8 cellular contexts compared by ENCODE assay signal in the genomic region with DNA sequence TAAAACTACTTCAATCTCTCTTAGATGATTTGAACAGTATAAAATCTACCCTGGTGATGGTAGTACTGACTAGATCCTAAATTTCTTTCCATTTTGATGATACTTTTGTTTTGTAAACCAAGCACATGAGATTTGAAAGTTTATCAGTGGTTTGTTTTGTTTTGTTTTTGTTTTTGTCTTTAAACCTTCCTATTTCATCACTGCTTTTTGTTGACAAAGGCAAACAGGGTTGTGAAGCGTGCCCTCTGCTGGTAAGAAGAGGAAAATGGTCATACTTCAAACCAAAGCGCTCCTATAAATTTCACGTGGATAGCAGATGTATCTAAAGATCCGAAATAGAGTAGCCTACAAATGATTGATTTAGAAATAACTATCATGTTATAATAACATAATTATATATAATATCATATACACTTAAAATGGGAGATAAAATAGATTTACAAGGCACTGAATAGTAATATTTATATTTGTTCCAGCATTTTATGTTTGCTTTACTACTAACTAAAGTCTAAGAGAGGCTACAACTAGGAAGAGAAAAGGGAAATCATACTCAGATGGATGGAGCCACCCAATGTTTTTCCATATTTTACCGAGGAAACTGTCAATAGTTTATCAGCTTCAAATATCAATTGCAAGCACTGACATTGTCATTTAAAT.
DNase-seq lines count a peak whose midpoint lies in the region; ATAC-seq and TF ChIP-seq lines count a peak whose summit lies in the region.

No MANE protein-coding gene starts in this region.

- H3F3A ChIP-seq in GM23248 (ENCODE audit: insufficient read depth): no peaks in the 10 kb centered on the region

- H3K27me3 ChIP-seq in left ventricle myocardium inferior (ENCODE audit: low read depth) (no peaks in the 10 kb centered on the region), GM23248 (replicated peaks; ENCODE audit: insufficient read depth) (no peaks in the 10 kb centered on the region), kidney epithelial cell (ENCODE audit: control insufficient read depth, insufficient read depth, low read length) (no peaks in the 10 kb centered on the region)

- H3K4me3 ChIP-seq in left ventricle myocardium inferior (no peak overlapping the region), GM23248 (no peak overlapping the region), astrocyte of the cerebellum (ENCODE audit: low read depth, low read length) (no peak overlapping the region), kidney epithelial cell (ENCODE audit: low read depth, low read length) (no peak overlapping the region)

- intact Hi-C loops in left ventricle myocardium inferior (cut with micrococcal nuclease): no loop called here
- intact Hi-C loops in left ventricle myocardium superior (cut with micrococcal nuclease): no loop called here

- ATAC-seq in left ventricle myocardium superior: no peak

- no peaks in the 10 kb centered on the region for H3K36me3 ChIP-seq in left ventricle myocardium inferior
- H3K36me3 ChIP-seq in GM23248 (ENCODE audit: low read depth): no peaks in the 10 kb centered on the region
- H3K36me3 ChIP-seq in kidney epithelial cell (ENCODE audit: control insufficient read depth, insufficient read depth, low read length): no peaks in the 10 kb centered on the region

- no peaks in the 10 kb centered on the region for H4K20me1 ChIP-seq in GM23248 (ENCODE audit: insufficient read depth)

- H3K4me1 ChIP-seq in left ventricle myocardium inferior (no peaks in the 10 kb centered on the region), GM23248 (ENCODE audit: insufficient read depth) (no peaks in the 10 kb centered on the region)

- no peak overlapping the region for H3K4me2 ChIP-seq in GM23248 (ENCODE audit: unreplicated experiment)

- H3K9ac ChIP-seq in GM23248: no peak overlapping the region

- H3K9me3 ChIP-seq in left ventricle myocardium inferior (replicated peaks) (no peaks in the 10 kb centered on the region), GM23248 (ENCODE audit: low read depth) (no peaks in the 10 kb centered on the region)

- no peaks in the 10 kb centered on the region for H3K79me2 ChIP-seq in GM23248 (ENCODE audit: insufficient read depth)

- in situ Hi-C loops in GM23248 (cut with MboI): no loop called here
- in situ Hi-C loops in astrocyte of the cerebellum (cut with HindIII; ENCODE audit: low sequenced_read_pairs): no loop called here

- no peaks in the 10 kb centered on the region for H3K9me2 ChIP-seq in GM23248 (ENCODE audit: insufficient read depth)

- TF ChIP-seq CTCF in left ventricle myocardium inferior (IDR thresholded peaks at IDR 0.05; ENCODE audit: borderline replicate concordance) (peak; percentile 72), astrocyte of the cerebellum (IDR thresholded peaks at IDR 0.05; ENCODE audit: low read depth, low read length, missing control alignments) (peak; percentile 82), kidney epithelial cell (IDR thresholded peaks at IDR 0.05; ENCODE audit: insufficient read depth, low read length, poor library complexity, severe bottlenecking) (peak; percentile 86)

- DNase-seq in left ventricle myocardium inferior (no peak), left ventricle myocardium superior (no peak), GM23248 (peak; percentile 58), NCI-H146 (lab: John Stamatoyannopoulos, UW) (peak; percentile 3), astrocyte of the cerebellum (ENCODE audit: low read depth) (peak; percentile 9), kidney epithelial cell (ENCODE audit: low read depth) (no peak), NCI-H1436 treated with DMSO at 0.1 percent for 48 hours (lab: John Stamatoyannopoulos, UW) (no peak)
- no peak for DNase-seq in central memory CD4-positive, alpha-beta T cell

- H2AFZ ChIP-seq in GM23248: no peak overlapping the region

- 15 to 20% methylated on average over 5 of the region's 5 CpGs for WGBS in GM23248 (ENCODE audit: low coverage in 1 of 2, low lambda C conversion rate in 2 of 2, missing lambda C conversion rate in 2 of 2), 2 experiments

- H3K27ac ChIP-seq in left ventricle myocardium inferior (replicated peaks): no peak overlapping the region
- no peak overlapping the region for H3K27ac ChIP-seq in GM23248

Comparison
In these comparisons a context has a peak if more than half of its experiments do, and no peak if none do; other contexts are left out.
1. DNase-seq: peak in GM23248 (single experiment), NCI-H146 (single experiment) and astrocyte of the cerebellum (single experiment); none in left ventricle myocardium inferior (single experiment), left ventricle myocardium superior (single experiment), kidney epithelial cell (single experiment), central memory CD4-positive, alpha-beta T cell (single experiment) and NCI-H1436 treated with DMSO at 0.1 percent for 48 hours (single experiment).
2. Peak in every context shown above with its lines, with median percentiles within 50 percentile points of each other: CTCF ChIP-seq.